In the genomic region with DNA sequence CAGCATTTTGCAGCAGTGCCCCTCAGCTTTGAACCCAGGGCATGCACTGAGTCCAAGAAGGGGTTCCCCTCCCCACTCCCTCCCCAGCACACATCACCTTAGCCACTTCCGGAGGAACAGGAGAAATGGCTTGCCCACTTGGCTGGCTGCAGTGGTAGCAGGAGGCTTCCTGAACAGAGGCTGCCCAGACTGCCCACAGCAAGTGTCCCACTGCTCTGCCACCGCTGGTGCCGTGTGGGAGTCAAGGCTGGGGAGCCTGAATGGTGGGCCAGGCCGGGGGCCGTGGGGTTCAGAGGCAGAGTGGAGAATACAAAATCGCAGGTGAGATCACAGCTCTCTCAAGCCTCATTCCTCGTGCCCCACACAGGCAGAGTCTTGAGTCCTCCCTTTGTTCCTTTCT, we compare ENCODE assay signal across 1 cellular context.
TF ChIP-seq lines count a peak whose summit lies in the region.

No MANE protein-coding gene starts in this region.

TF ChIP-seq in H1, 55 proteins besides CTCF, POLR2A, EP300 and RAD21:
- TF ChIP-seq POLR2AphosphoS5 (IDR thresholded peaks at IDR 0.05; ENCODE audit: low read depth, low read length) (no peak), EZH2 (IDR thresholded peaks at IDR 0.05; ENCODE audit: low read depth, low read length, severe bottlenecking) (no peak), HDAC2 (IDR thresholded peaks at IDR 0.05; ENCODE audit: borderline replicate concordance in 1 of 2, low read depth in 2 of 2, low read length in 2 of 2) (no peak), ZNF274 (IDR thresholded peaks at IDR 0.05; ENCODE audit: borderline replicate concordance, extremely low read depth, low read length) (no peak), MAFK (IDR thresholded peaks at IDR 0.05; ENCODE audit: low read depth, low read length) (no peak), CREB1 (IDR thresholded peaks at IDR 0.05) (no peak), TBP (IDR thresholded peaks at IDR 0.05; ENCODE audit: low read depth, low read length) (no peak), NRF1 (IDR thresholded peaks at IDR 0.05; ENCODE audit: low read depth, low read length) (no peak), TAF1 (IDR thresholded peaks at IDR 0.05; ENCODE audit: low read depth, low read length) (no peak), SAP30 (IDR thresholded peaks at IDR 0.05; ENCODE audit: insufficient read depth, insufficient replicate concordance, low read length) (no peak), POU5F1 (IDR thresholded peaks at IDR 0.05; ENCODE audit: low read depth, low read length) (no peak), ASH2L (IDR thresholded peaks at IDR 0.05; ENCODE audit: low read length) (no peak), TAF7 (optimal IDR thresholded peaks at IDR 0.05; ENCODE audit: borderline replicate concordance, low read depth, low read length) (no peak)
- TF ChIP-seq, protein P1, sequence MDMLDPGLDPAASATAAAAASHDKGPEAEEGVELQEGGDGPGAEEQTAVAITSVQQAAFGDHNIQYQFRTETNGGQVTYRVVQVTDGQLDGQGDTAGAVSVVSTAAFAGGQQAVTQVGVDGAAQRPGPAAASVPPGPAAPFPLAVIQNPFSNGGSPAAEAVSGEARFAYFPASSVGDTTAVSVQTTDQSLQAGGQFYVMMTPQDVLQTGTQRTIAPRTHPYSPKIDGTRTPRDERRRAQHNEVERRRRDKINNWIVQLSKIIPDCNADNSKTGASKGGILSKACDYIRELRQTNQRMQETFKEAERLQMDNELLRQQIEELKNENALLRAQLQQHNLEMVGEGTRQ (IDR thresholded peaks at IDR 0.05; ENCODE audit: low read length), result no peak
